In the genomic region with DNA sequence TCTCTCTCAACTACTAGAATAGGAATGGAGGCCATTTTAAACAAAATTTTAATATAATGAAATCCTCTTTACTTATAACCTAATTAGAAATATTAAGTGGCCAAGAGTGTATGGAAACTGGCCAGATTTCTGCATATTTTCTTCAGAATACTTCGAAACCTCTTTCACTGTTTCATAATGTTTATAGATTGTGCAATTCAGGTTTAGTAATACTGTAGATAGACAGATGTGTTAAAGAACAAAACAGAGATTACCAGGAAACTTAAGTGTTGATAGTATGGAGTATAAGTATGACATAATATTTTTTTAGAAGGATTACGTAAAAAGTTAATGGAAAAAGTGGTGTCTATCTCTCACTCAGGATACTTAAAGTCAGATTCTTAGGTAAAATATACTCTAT, we compare ENCODE assay signal across 16 cellular contexts. TPM values are rescaled to one million over a fixed set of nuclear protein-coding genes. Genes with fewer than 3 reads are reported as not detected.
DNase-seq lines count a peak whose midpoint lies in the region; ATAC-seq, FAIRE-seq and TF ChIP-seq lines count a peak whose summit lies in the region.
"Had no signal": no experiment of that assay in that cellular context is flagged by ENCODE, and none has a peak within 500 bp of the region (broad histone marks: within the 10 kb centered on the region; RNA-seq: fewer than 3 reads in every experiment).

No MANE protein-coding gene starts in this region.

- H3K56ac ChIP-seq in IMR-90 (ENCODE audit: extremely low read depth, insufficient read depth, low read length): no peak overlapping the region

- no TSS peak for BruUV-seq in IMR-90 (replicated peaks; lab: Mats Ljungman, UMichigan)

- H3K4me3 Mint-ChIP-seq in stimulated activated effector memory CD8-positive, alpha-beta T cell treated with anti-CD3 and anti-CD28 coated beads, Interleukin-12 subunit alpha, Interleukin-12 subunit beta, amount 100 ng/mL, for 72 hours: no peak overlapping the region
- H3K4me3 Mint-ChIP-seq: activated T-helper 17 cell treated with anti-CD3 and anti-CD28 coated beads, Interleukin-2, amount 50 U/mL, for 72 hours had no signal

- H4K5ac ChIP-seq in IMR-90 (ENCODE audit: low read depth, low read length): no peak overlapping the region

- no peak overlapping the region for H2BK120ac ChIP-seq in IMR-90 (ENCODE audit: low read depth, low read length)

- H3K9ac ChIP-seq in IMR-90 (ENCODE audit: low read depth, low read length): no peak overlapping the region

- H4K8ac ChIP-seq in IMR-90 (ENCODE audit: low read depth in 2 of 2, low read length in 2 of 2): no peak overlapping the region

- no peak overlapping the region for H3K4ac ChIP-seq in IMR-90 (ENCODE audit: low read depth, low read length)

- POLR2A ChIA-PET in IMR-90 (lab: Charles Lee; ENCODE audit: unreplicated experiment): no interaction called here

- peaks cover 79% of the 10 kb centered on the region for H3K79me2 ChIP-seq in hepatocyte

- H2BK20ac ChIP-seq in IMR-90 (ENCODE audit: low read depth, low read length): no peak overlapping the region

- no peak overlapping the region for H3K18ac ChIP-seq in IMR-90 (ENCODE audit: low read depth, low read length)

- H3K36me3 Mint-ChIP-seq in stimulated activated effector memory CD8-positive, alpha-beta T cell treated with anti-CD3 and anti-CD28 coated beads, Interleukin-12 subunit alpha, Interleukin-12 subunit beta, amount 100 ng/mL, for 72 hours: peaks cover 12% of the 10 kb centered on the region

- H3K36me3 ChIP-seq in IMR-90 (ENCODE audit: control insufficient read depth, insufficient read depth, low read length): peaks cover 8% of the 10 kb centered on the region
- H3K36me3 ChIP-seq in hepatocyte (replicated peaks; ENCODE audit: insufficient read depth, low read depth): no peaks in the 10 kb centered on the region
- H3K36me3 ChIP-seq: prostate gland had no signal

- peaks cover 30% of the 10 kb centered on the region for H3K4me1 Mint-ChIP-seq in stimulated activated effector memory CD8-positive, alpha-beta T cell treated with anti-CD3 and anti-CD28 coated beads, Interleukin-12 subunit alpha, Interleukin-12 subunit beta, amount 100 ng/mL, for 72 hours

- H3K9me2 ChIP-seq in hepatocyte (replicated peaks; ENCODE audit: insufficient read depth): no peaks in the 10 kb centered on the region

- CTCF ChIA-PET in IMR-90 (lab: Yijun Ruan, JAX): no interaction called here

- dilution Hi-C loops in IMR-90 (cut with HindIII; ENCODE audit: low sequenced_read_pairs, unreplicated experiment): no loop called here

- TF ChIP-seq POLR2A in IMR-90 (IDR thresholded peaks at IDR 0.05; ENCODE audit: low read depth, low read length): no peak
- TF ChIP-seq POLR2A in H54 (IDR thresholded peaks at IDR 0.05; ENCODE audit: low read depth, low read length): no peak

- H3K79me1 ChIP-seq in IMR-90 (ENCODE audit: low read depth in 1 of 2, low read length in 2 of 2): peaks cover 24 to 66% of the 10 kb centered on the region in 2 experiments

- H3K4me1 ChIP-seq in IMR-90 (ENCODE audit: control insufficient read depth, insufficient read depth, low read length) (peaks cover 6% of the 10 kb centered on the region), hepatocyte (ENCODE audit: insufficient read depth) (peaks cover 45% of the 10 kb centered on the region)
- H3K4me1 ChIP-seq: prostate gland had no signal

- no peak overlapping the region for H4K91ac ChIP-seq in IMR-90 (ENCODE audit: insufficient read depth, low read depth, low read length)

- intact Hi-C loops in IMR-90 (cut with micrococcal nuclease): no loop called here

- H3K27ac Mint-ChIP-seq in stimulated activated effector memory CD8-positive, alpha-beta T cell treated with anti-CD3 and anti-CD28 coated beads, Interleukin-12 subunit alpha, Interleukin-12 subunit beta, amount 100 ng/mL, for 72 hours: no peak overlapping the region
- H3K27ac Mint-ChIP-seq: activated T-helper 17 cell treated with anti-CD3 and anti-CD28 coated beads, Interleukin-2, amount 50 U/mL, for 72 hours; CD4-positive, alpha-beta memory T cell had no signal

- H3K4me2 ChIP-seq in IMR-90 (ENCODE audit: low read depth, low read length) (no peak overlapping the region), hepatocyte (peak overlapping the region; percentile 55)

- no peak overlapping the region for H3K23ac ChIP-seq in IMR-90 (ENCODE audit: low read depth, low read length)

- H3K14ac ChIP-seq in IMR-90 (replicated peaks; ENCODE audit: low read depth, low read length): no peak overlapping the region

- no peak overlapping the region for H2BK5ac ChIP-seq in IMR-90 (ENCODE audit: low read depth, low read length, poor library complexity, severe bottlenecking)

- no peaks in the 10 kb centered on the region for H3K27me3 ChIP-seq in IMR-90 (ENCODE audit: control insufficient read depth, insufficient read depth, low read length)
- no peaks in the 10 kb centered on the region for H3K27me3 ChIP-seq in hepatocyte

- no peak overlapping the region for H3K27ac ChIP-seq in IMR-90 (ENCODE audit: insufficient read depth, low read length)
- H3K27ac ChIP-seq in hepatocyte: peak overlapping the region; percentile 65
- H3K27ac ChIP-seq: prostate gland had no signal

- FAIRE-seq in H54 (lab: Jason Lieb, UNC): no peak

- H3K4me3 ChIP-seq in AG09309 (ENCODE audit: control insufficient read depth, low read depth, low read length) (no peak overlapping the region), IMR-90 (ENCODE audit: insufficient read depth, low read depth, low read length) (no peak overlapping the region), astrocyte of the cerebellum (ENCODE audit: low read depth, low read length) (no peak overlapping the region), hepatocyte (no peak overlapping the region)
- H3K4me3 ChIP-seq: mucosa of descending colon, prostate gland had no signal

- in situ Hi-C loops in IMR-90 (cut with MboI; ENCODE audit: low sequenced_read_pairs): no loop called here
- in situ Hi-C loops in astrocyte of the cerebellum (cut with HindIII; ENCODE audit: low sequenced_read_pairs): no loop called here

- DNase-seq in AG09309 (ENCODE audit: low read depth) (peak; percentile 32), IMR-90 (peak; percentile 86), astrocyte of the cerebellum (ENCODE audit: low read depth) (peak; percentile 24), hepatocyte (ENCODE audit: low spot score) (no peak), H54 (ENCODE audit: insufficient read length, low spot score) (no peak), epidermal melanocyte (ENCODE audit: insufficient read length, low spot score) (no peak)
- DNase-seq in stimulated activated CD4-positive, alpha-beta T cell treated with anti-CD3 and anti-CD28 coated beads, Interleukin-15, amount 100 ng/mL, for 24 hours: no peak
- no peak for DNase-seq in stimulated activated effector memory CD8-positive, alpha-beta T cell treated with anti-CD3 and anti-CD28 coated beads, Interleukin-12 subunit alpha, Interleukin-12 subunit beta, amount 100 ng/mL, for 72 hours (ENCODE audit: low spot score in 2 of 2)
- DNase-seq: activated CD4-positive, alpha-beta T cell treated with anti-CD3 and anti-CD28 coated beads, Interleukin-2, amount 50 U/mL, for 1 hour; CD4-positive, alpha-beta memory T cell; mucosa of descending colon; NCI-H2171; stimulated activated CD4-positive, alpha-beta T cell treated with anti-CD3 and anti-CD28 coated beads, Interleukin-4, amount 100 ng/mL, for 1 hour; stimulated activated naive CD4-positive, alpha-beta T cell treated with Interleukin-2 at 50 U/mL for 16 hours had no signal

- WGBS in IMR-90 (ENCODE audit: extremely low coverage in 2 of 2, insufficient read length in 1 of 2), 2 experiments: no CpG with 5 or more reads among the region's 2 CpGs
- 60% methylated on average over 2 of the region's 2 CpGs for WGBS in hepatocyte (ENCODE audit: low lambda C conversion rate, missing lambda C conversion rate)

- TF ChIP-seq CTCF in AG09309 (IDR thresholded peaks at IDR 0.05; ENCODE audit: control insufficient read depth, insufficient read depth, low read depth, low read length, missing control alignments) (no peak), IMR-90 (conservative IDR thresholded peaks at IDR 0.05; ENCODE audit: low read depth, low read length) (no peak), astrocyte of the cerebellum (IDR thresholded peaks at IDR 0.05; ENCODE audit: low read depth, low read length, missing control alignments) (no peak), hepatocyte (IDR thresholded peaks at IDR 0.05; ENCODE audit: poor library complexity) (no peak)

- H2AFZ ChIP-seq in IMR-90 (replicated peaks; ENCODE audit: low read length, poor library complexity) (no peak overlapping the region), hepatocyte (no peak overlapping the region)

- no peak for ATAC-seq in IMR-90 (ENCODE audit: low read depth)
- no peak for ATAC-seq in stimulated activated effector memory CD8-positive, alpha-beta T cell treated with anti-CD3 and anti-CD28 coated beads, Interleukin-12 subunit alpha, Interleukin-12 subunit beta, amount 100 ng/mL, for 72 hours
- ATAC-seq: activated T-helper 17 cell treated with anti-CD3 and anti-CD28 coated beads, Interleukin-2, amount 50 U/mL, for 72 hours; mucosa of descending colon had no signal

- H2AK9ac ChIP-seq in IMR-90 (replicated peaks; ENCODE audit: low read depth, low read length, poor library complexity): no peak overlapping the region

- H3K9me1 ChIP-seq in IMR-90 (ENCODE audit: insufficient read depth, low read length): peaks cover 18% of the 10 kb centered on the region

- H3K9me3 ChIP-seq in IMR-90 (ENCODE audit: control insufficient read depth, insufficient read depth, low read length) (no peaks in the 10 kb centered on the region), hepatocyte (ENCODE audit: low read depth) (no peaks in the 10 kb centered on the region)
- H3K9me3 ChIP-seq: mucosa of descending colon, prostate gland had no signal

- no peak overlapping the region for H2BK15ac ChIP-seq in IMR-90 (ENCODE audit: low read depth, low read length)

- no peak for TF ChIP-seq RAD21 in IMR-90 (IDR thresholded peaks at IDR 0.05; ENCODE audit: low read length)

- H4K20me1 ChIP-seq in IMR-90 (ENCODE audit: insufficient read depth, low read length): no peaks in the 10 kb centered on the region; the same call in 1 of the 2 replicates
- H4K20me1 ChIP-seq in hepatocyte (ENCODE audit: insufficient read depth, poor library complexity, severe bottlenecking): no peaks in the 10 kb centered on the region

- H3K9me3 Mint-ChIP-seq in stimulated activated effector memory CD8-positive, alpha-beta T cell treated with anti-CD3 and anti-CD28 coated beads, Interleukin-12 subunit alpha, Interleukin-12 subunit beta, amount 100 ng/mL, for 72 hours: no peaks in the 10 kb centered on the region
- H3K9me3 Mint-ChIP-seq: activated T-helper 17 cell treated with anti-CD3 and anti-CD28 coated beads, Interleukin-2, amount 50 U/mL, for 72 hours; CD4-positive, alpha-beta memory T cell had no signal

- H2AK5ac ChIP-seq in IMR-90 (ENCODE audit: low read depth, low read length): no peak overlapping the region

TF ChIP-seq in IMR-90, 13 proteins besides CTCF, POLR2A, EP300 and RAD21:
- TF ChIP-seq SMC3 (IDR thresholded peaks at IDR 0.05; ENCODE audit: low read depth, low read length) (no peak), CEBPB (IDR thresholded peaks at IDR 0.05; ENCODE audit: low read depth, low read length) (peak; percentile 98)

RNA-seq across cellular contexts. Expression of a gene that starts 4.7 kb away (rescaled TPM):
- total RNA-seq in IMR-90 (2012; rRNA removed) (33.2 and 33.6 TPM in 2 replicates), hepatocyte (26.6 and 29.9 TPM in 2 replicates)
- polyA plus RNA-seq in IMR-90 (2012; rRNA removed) (13.8 and 15.8 TPM in 2 replicates), hepatocyte (14.3 and 25.1 TPM in 2 replicates)
- polyA plus RNA-seq in IMR-90 (2012; cell fraction: cytosol; rRNA removed): 5.6 and 6.0 TPM in 2 replicates
- polyA plus RNA-seq in IMR-90 (2012; cell fraction: nucleus; rRNA removed; ENCODE audit: low replicate concordance): 3.3 and 26.7 TPM in 2 replicates

Comparison
In these comparisons a context has a peak if more than half of its experiments do, and no peak if none do; other contexts are left out.
1. DNase-seq: peak in AG09309 (single experiment), IMR-90 (single experiment) and astrocyte of the cerebellum (single experiment); none in hepatocyte (single experiment), H54 (single experiment), stimulated activated CD4-positive, alpha-beta T cell treated with anti-CD3 and anti-CD28 coated beads, Interleukin-15, amount 100 ng/mL, for 24 hours (single experiment), epidermal melanocyte (single experiment) and stimulated activated effector memory CD8-positive, alpha-beta T cell treated with anti-CD3 and anti-CD28 coated beads, Interleukin-12 subunit alpha, Interleukin-12 subunit beta, amount 100 ng/mL, for 72 hours (0 of 2).